In the genomic region with DNA sequence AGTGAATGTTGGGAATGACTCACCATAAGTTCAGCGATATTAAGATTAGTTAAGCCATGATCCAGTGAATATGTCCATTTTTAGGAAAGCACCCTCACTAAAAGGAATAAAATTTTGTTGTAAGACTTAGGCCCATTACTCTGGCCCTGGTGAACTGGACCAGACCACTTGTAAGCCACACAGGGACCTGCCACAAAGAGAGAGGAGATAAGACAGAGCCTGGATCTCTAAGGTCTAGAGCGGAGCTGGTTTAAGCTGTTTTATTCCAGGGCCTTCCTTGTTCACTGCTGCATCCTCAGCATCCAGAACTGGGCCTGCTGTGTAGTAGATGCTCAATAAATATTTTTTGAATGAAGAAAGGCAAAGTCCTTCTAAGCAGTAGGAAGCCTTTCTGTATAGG, we compare ENCODE assay signal across 25 cellular contexts.
DNase-seq lines count a peak whose midpoint lies in the region; ATAC-seq, FAIRE-seq and TF ChIP-seq lines count a peak whose summit lies in the region.
"Had no signal": no experiment of that assay in that cellular context is flagged by ENCODE, and none has a peak within 500 bp of the region (broad histone marks: within the 10 kb centered on the region; RNA-seq: fewer than 3 reads in every experiment).

No MANE protein-coding gene starts in this region.

- H3K36me3 Mint-ChIP-seq in activated CD4-positive, alpha-beta T cell treated with anti-CD3 and anti-CD28 coated beads, Interleukin-2, amount 10 ng/mL, durations not matched to agents 7 days and 5 days (ENCODE audit: low read depth), result peaks cover 18% of the 10 kb centered on the region
- H3K36me3 Mint-ChIP-seq in chondrocyte (ENCODE audit: low read depth), result peaks cover 3% of the 10 kb centered on the region

- no TSS peak for BruUV-seq in K562 (replicated peaks; lab: Mats Ljungman, UMichigan)

- peaks cover 30% of the 10 kb centered on the region for H3K4me1 Mint-ChIP-seq in activated CD4-positive, alpha-beta T cell treated with anti-CD3 and anti-CD28 coated beads, Interleukin-2, amount 10 ng/mL, durations not matched to agents 7 days and 5 days
- H3K4me1 Mint-ChIP-seq in chondrocyte (ENCODE audit: low read depth), result peaks cover 22% of the 10 kb centered on the region

- peaks cover 15% of the 10 kb centered on the region for H3K9me3 ChIP-seq in K562 (replicated peaks; ENCODE audit: control insufficient read depth, insufficient read depth, low read depth, low read length)
- H3K9me3 ChIP-seq: BE2C had no signal

- H4K20me1 ChIP-seq in K562 (replicated peaks; ENCODE audit: control insufficient read depth, insufficient read depth, low read length), result no peaks in the 10 kb centered on the region
- H4K20me1 ChIP-seq: BLaER1 had no signal

- no peaks in the 10 kb centered on the region for H3K27me3 Mint-ChIP-seq in activated CD4-positive, alpha-beta T cell treated with anti-CD3 and anti-CD28 coated beads, Interleukin-2, amount 10 ng/mL, durations not matched to agents 7 days and 5 days
- no peaks in the 10 kb centered on the region for H3K27me3 Mint-ChIP-seq in chondrocyte (ENCODE audit: low read depth)
- H3K27me3 Mint-ChIP-seq: CD4-positive, alpha-beta memory T cell; CD4-positive, CD25-positive, alpha-beta regulatory T cell had no signal

- H3K27ac ChIP-seq in K562 (ENCODE audit: extremely low read depth, low read depth, low read length), result peak overlapping the region; percentile 9; the same call in 1 of the 3 replicates
- H3K27ac ChIP-seq: 22Rv1, A549, BLaER1 had no signal

- H2AFZ ChIP-seq in K562 (ENCODE audit: low read depth, low read length), result no peak overlapping the region

- no peaks in the 10 kb centered on the region for H3K27me3 ChIP-seq in K562 (ENCODE audit: control insufficient read depth in 2 of 2, insufficient read depth in 2 of 2, low read length in 2 of 2)
- H3K27me3 ChIP-seq: BE2C, BLaER1 had no signal

- intact Hi-C loops in K562 (cut with micrococcal nuclease), result loop anchor here (5.0 kb wide), 1 partner anchor 79 kb away; a partner anchor contains a TSS

- no peak overlapping the region for H3K4me3 Mint-ChIP-seq in activated CD4-positive, alpha-beta T cell treated with anti-CD3 and anti-CD28 coated beads, Interleukin-2, amount 10 ng/mL, durations not matched to agents 7 days and 5 days
- H3K4me3 Mint-ChIP-seq in chondrocyte (ENCODE audit: unreplicated experiment), result no peak overlapping the region
- H3K4me3 Mint-ChIP-seq: CD14-positive monocyte; CD4-positive, alpha-beta memory T cell; CD4-positive, CD25-positive, alpha-beta regulatory T cell; CD8-positive, alpha-beta memory T cell had no signal

- FAIRE-seq in K562 (lab: Jason Lieb, UNC), result no peak
- FAIRE-seq: A549, G401.6, GM12891, GM19239 had no signal

- no peak overlapping the region for H3K4me2 ChIP-seq in K562 (ENCODE audit: insufficient read depth, low read length)
- H3K4me2 ChIP-seq: A549, BLaER1 had no signal

- no peak for DNase-seq in activated CD4-positive, alpha-beta T cell treated with anti-CD3 and anti-CD28 coated beads, Interleukin-2, amount 10 ng/mL, durations not matched to agents 7 days and 5 days
- no peak for DNase-seq in activated CD4-positive, alpha-beta T cell treated with anti-CD3 and anti-CD28 coated beads for 4 hours
- DNase-seq in OCI-M1 (lab: John Stamatoyannopoulos, UW), result peak; percentile 75
- DNase-seq in K562 (ENCODE audit: extremely low read depth in 1 of 4, low spot score in 3 of 4), result peak in 1 of 4 experiments; percentile 36
- DNase-seq in AG08395 (ENCODE audit: low spot score), result no peak
- DNase-seq in chondrocyte (ENCODE audit: low spot score), result no peak
- no peak for DNase-seq in SKM-1 (lab: John Stamatoyannopoulos, UW; ENCODE audit: unreplicated experiment)
- DNase-seq: BE2C; C1 segment of cervical spinal cord; CD4-positive, alpha-beta memory T cell; CD4-positive, CD25-positive, alpha-beta regulatory T cell; CD8-positive, alpha-beta memory T cell; COR-L47; DMS 273 treated with DMSO at 0.1 percent for 48 hours; DMS153; DMS53; DMS79; GF-D8 had no signal

- no peak for TF ChIP-seq POLR2A in K562 (conservative IDR thresholded peaks at IDR 0.05)

- CTCF ChIA-PET in activated CD4-positive, alpha-beta T cell treated with anti-CD3 and anti-CD28 coated beads, Interleukin-2, amount 10 ng/mL, durations not matched to agents 7 days and 5 days (lab: Charles Lee), result interaction anchor here (0.8 kb wide), 1 partner anchor 346 kb away, joined by 4 read pairs; no protein-coding TSS in a partner anchor
- CTCF ChIA-PET in K562 (lab: Yijun Ruan, JAX; ENCODE audit: low intra/inter-chr PET ratio), result interaction anchor here (0.5 kb wide), 1 partner anchor 186 kb away, joined by 4 read pairs; no protein-coding TSS in a partner anchor

- in situ Hi-C loops in K562 (cut with MboI), result loop anchor here (5.0 kb wide), 1 partner anchor 346 kb away; no protein-coding TSS in a partner anchor

- POLR2A ChIA-PET in activated CD4-positive, alpha-beta T cell treated with anti-CD3 and anti-CD28 coated beads, Interleukin-2, amount 10 ng/mL, durations not matched to agents 7 days and 5 days (lab: Charles Lee), result no interaction called here
- POLR2A ChIA-PET in K562 (lab: Yijun Ruan, JAX), result interaction anchor here (0.7 kb wide), 1 partner anchor 14 kb away, joined by 3 read pairs; no protein-coding TSS in a partner anchor

- peak overlapping the region; percentile 10 for H3K27ac Mint-ChIP-seq in activated CD4-positive, alpha-beta T cell treated with anti-CD3 and anti-CD28 coated beads, Interleukin-2, amount 10 ng/mL, durations not matched to agents 7 days and 5 days
- no peak overlapping the region for H3K27ac Mint-ChIP-seq in chondrocyte (ENCODE audit: unreplicated experiment)
- H3K27ac Mint-ChIP-seq: CD14-positive monocyte; CD4-positive, alpha-beta memory T cell had no signal

- no peak overlapping the region for H3K9ac ChIP-seq in K562 (ENCODE audit: insufficient read depth in 1 of 2, low read depth in 2 of 2, low read length in 2 of 2)
- H3K9ac ChIP-seq: BLaER1 had no signal

- H3K9me3 Mint-ChIP-seq in activated CD4-positive, alpha-beta T cell treated with anti-CD3 and anti-CD28 coated beads, Interleukin-2, amount 10 ng/mL, durations not matched to agents 7 days and 5 days, result peaks cover 19% of the 10 kb centered on the region
- H3K9me3 Mint-ChIP-seq in chondrocyte (ENCODE audit: low read depth), result peaks cover 13% of the 10 kb centered on the region

- H3K79me2 ChIP-seq in K562 (ENCODE audit: control insufficient read depth, insufficient read depth, low read length), result peaks cover 12% of the 10 kb centered on the region; the same call in 2 of the 3 replicates

- H3K4me1 ChIP-seq in K562 (replicated peaks in 1 of 2; ENCODE audit: control insufficient read depth in 2 of 2, insufficient read depth in 2 of 2, low read length in 2 of 2), result peaks cover 19 to 53% of the 10 kb centered on the region in 2 experiments

- TF ChIP-seq RAD21 in K562 (CRISPR knock-in tag; conservative IDR thresholded peaks at IDR 0.05 in 1 of 2, IDR thresholded peaks at IDR 0.05 in 1 of 2), result no peak

- peak; percentile 44 for ATAC-seq in K562
- ATAC-seq: A549 had no signal

- no peak overlapping the region for H3K4me3 ChIP-seq in K562
- H3K4me3 ChIP-seq: A549, BLaER1 had no signal

- no peak for TF ChIP-seq CTCF in K562 (IDR thresholded peaks at IDR 0.05 in 2 of 3, conservative IDR thresholded peaks at IDR 0.05 in 1 of 3; ENCODE audit: insufficient read depth in 2 of 3, low read depth in 1 of 3, low read length in 3 of 3)
- no peak for TF ChIP-seq CTCF in chondrocyte (IDR thresholded peaks at IDR 0.05)

- TF ChIP-seq EP300 in K562 (IDR thresholded peaks at IDR 0.05; ENCODE audit: low read length), result no peak

- WGBS in K562 (ENCODE audit: insufficient coverage, low coverage, missing lambda C conversion rate), result 70% methylated on average over 2 of the region's 2 CpGs

- H3K36me3 ChIP-seq in K562 (ENCODE audit: control insufficient read depth, insufficient read depth, low read length), result no peaks in the 10 kb centered on the region
- H3K36me3 ChIP-seq: BE2C, BLaER1 had no signal

- H3K9me1 ChIP-seq in K562 (ENCODE audit: control insufficient read depth, insufficient read depth, low read length), result no peaks in the 10 kb centered on the region

TF ChIP-seq in K562, 482 proteins besides CTCF, POLR2A, EP300 and RAD21 (continues in another document):
- no peak for TF ChIP-seq NFRKB (IDR thresholded peaks at IDR 0.05; ENCODE audit: low read depth)
- TF ChIP-seq CBFA2T3 (IDR thresholded peaks at IDR 0.05), result no peak
- TF ChIP-seq, protein P1, sequence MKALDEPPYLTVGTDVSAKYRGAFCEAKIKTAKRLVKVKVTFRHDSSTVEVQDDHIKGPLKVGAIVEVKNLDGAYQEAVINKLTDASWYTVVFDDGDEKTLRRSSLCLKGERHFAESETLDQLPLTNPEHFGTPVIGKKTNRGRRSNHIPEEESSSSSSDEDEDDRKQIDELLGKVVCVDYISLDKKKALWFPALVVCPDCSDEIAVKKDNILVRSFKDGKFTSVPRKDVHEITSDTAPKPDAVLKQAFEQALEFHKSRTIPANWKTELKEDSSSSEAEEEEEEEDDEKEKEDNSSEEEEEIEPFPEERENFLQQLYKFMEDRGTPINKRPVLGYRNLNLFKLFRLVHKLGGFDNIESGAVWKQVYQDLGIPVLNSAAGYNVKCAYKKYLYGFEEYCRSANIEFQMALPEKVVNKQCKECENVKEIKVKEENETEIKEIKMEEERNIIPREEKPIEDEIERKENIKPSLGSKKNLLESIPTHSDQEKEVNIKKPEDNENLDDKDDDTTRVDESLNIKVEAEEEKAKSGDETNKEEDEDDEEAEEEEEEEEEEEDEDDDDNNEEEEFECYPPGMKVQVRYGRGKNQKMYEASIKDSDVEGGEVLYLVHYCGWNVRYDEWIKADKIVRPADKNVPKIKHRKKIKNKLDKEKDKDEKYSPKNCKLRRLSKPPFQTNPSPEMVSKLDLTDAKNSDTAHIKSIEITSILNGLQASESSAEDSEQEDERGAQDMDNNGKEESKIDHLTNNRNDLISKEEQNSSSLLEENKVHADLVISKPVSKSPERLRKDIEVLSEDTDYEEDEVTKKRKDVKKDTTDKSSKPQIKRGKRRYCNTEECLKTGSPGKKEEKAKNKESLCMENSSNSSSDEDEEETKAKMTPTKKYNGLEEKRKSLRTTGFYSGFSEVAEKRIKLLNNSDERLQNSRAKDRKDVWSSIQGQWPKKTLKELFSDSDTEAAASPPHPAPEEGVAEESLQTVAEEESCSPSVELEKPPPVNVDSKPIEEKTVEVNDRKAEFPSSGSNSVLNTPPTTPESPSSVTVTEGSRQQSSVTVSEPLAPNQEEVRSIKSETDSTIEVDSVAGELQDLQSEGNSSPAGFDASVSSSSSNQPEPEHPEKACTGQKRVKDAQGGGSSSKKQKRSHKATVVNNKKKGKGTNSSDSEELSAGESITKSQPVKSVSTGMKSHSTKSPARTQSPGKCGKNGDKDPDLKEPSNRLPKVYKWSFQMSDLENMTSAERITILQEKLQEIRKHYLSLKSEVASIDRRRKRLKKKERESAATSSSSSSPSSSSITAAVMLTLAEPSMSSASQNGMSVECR (CRISPR knock-in tag; IDR thresholded peaks at IDR 0.05), result no peak
- no peak for TF ChIP-seq BRCA1 (IDR thresholded peaks at IDR 0.05)
- TF ChIP-seq BRCA1 (CRISPR knock-in tag; IDR thresholded peaks at IDR 0.05), result no peak
- TF ChIP-seq MCM7 (IDR thresholded peaks at IDR 0.05), result no peak
